13 cellular contexts compared by ENCODE assay signal in genomic region chr4:71230613-71231012, GRCh38.
A peak's percentile ranks its signal among the peaks of the same experiment; 100 is the strongest.
DNase-seq lines count a peak whose midpoint lies in the region; ATAC-seq and TF ChIP-seq lines count a peak whose summit lies in the region.
"Had no signal": no experiment of that assay in that cellular context is flagged by ENCODE, and none has a peak within 500 bp of the region (broad histone marks: within the 10 kb centered on the region; RNA-seq: fewer than 3 reads in every experiment).

No MANE protein-coding gene starts in this region.

- H3K9me3 ChIP-seq in fibroblast of lung (ENCODE audit: control insufficient read depth, insufficient read depth, low read depth, low read length): no peaks in the 10 kb centered on the region
- H3K9me3 ChIP-seq: SJCRH30, uterus had no signal

- H3K4me2 ChIP-seq in fibroblast of lung (ENCODE audit: extremely low read depth, insufficient read depth, low read length): peak overlapping the region; percentile 86

- H3K4me3 Mint-ChIP-seq in neural crest cell: no peak overlapping the region
- H3K4me3 Mint-ChIP-seq: activated T-cell treated with anti-CD3 and anti-CD28 coated beads, Interleukin-2, amount 50 U/mL, for 4 hours had no signal

- no peak for DNase-seq in Right ventricle myocardium inferior (ENCODE audit: missing footprints)
- no peak for DNase-seq in cardiac septum (ENCODE audit: low spot score)
- DNase-seq in fibroblast of lung (ENCODE audit: low read depth in 2 of 2): no peak
- DNase-seq in neural crest cell (ENCODE audit: low read depth, low spot score): no peak
- DNase-seq in kidney glomerular epithelial cell (lab: John Stamatoyannopoulos, UW): no peak
- DNase-seq in GM19240 (ENCODE audit: insufficient read length, low spot score): no peak
- no peak for DNase-seq in GM03348 (ENCODE audit: low spot score)
- no peak for DNase-seq in islet precursor cell
- DNase-seq: activated CD4-positive, CD25-positive, alpha-beta regulatory T cell; activated T-cell treated with anti-CD3 and anti-CD28 coated beads, Interleukin-2, amount 50 U/mL, for 4 hours had no signal

- H2AFZ ChIP-seq in fibroblast of lung (ENCODE audit: low read length): no peak overlapping the region

- peaks cover 41% of the 10 kb centered on the region for H3K4me1 Mint-ChIP-seq in neural crest cell

- H4K20me1 ChIP-seq in fibroblast of lung (ENCODE audit: control insufficient read depth, extremely low read depth, insufficient read depth, low read length): no peaks in the 10 kb centered on the region

- peaks cover 11% of the 10 kb centered on the region for H3K79me2 ChIP-seq in fibroblast of lung (ENCODE audit: control insufficient read depth, insufficient read depth, low read length)

- no peaks in the 10 kb centered on the region for H3K9me3 Mint-ChIP-seq in neural crest cell
- H3K9me3 Mint-ChIP-seq: activated T-cell treated with anti-CD3 and anti-CD28 coated beads, Interleukin-2, amount 50 U/mL, for 4 hours had no signal

- H3K27me3 Mint-ChIP-seq in neural crest cell (ENCODE audit: low read depth): no peaks in the 10 kb centered on the region

- no peaks in the 10 kb centered on the region for H3K36me3 Mint-ChIP-seq in neural crest cell (ENCODE audit: low read depth)

- H3K4me3 ChIP-seq in fibroblast of lung (replicated peaks in 1 of 4; ENCODE audit: control extremely low read depth in 1 of 4, insufficient read depth in 1 of 4, low read depth in 3 of 4, low read length in 4 of 4): peak overlapping the region in 3 of 4 experiments; percentile 1 to 38 (median 25)
- H3K4me3 ChIP-seq: SJCRH30, skin epidermis, uterus had no signal

- H3K36me3 ChIP-seq in fibroblast of lung (ENCODE audit: control insufficient read depth, insufficient read depth, low read length): no peaks in the 10 kb centered on the region
- H3K36me3 ChIP-seq: SJCRH30, uterus had no signal

- no peak for TF ChIP-seq CTCF in fibroblast of lung (conservative IDR thresholded peaks at IDR 0.05 in 1 of 2, IDR thresholded peaks at IDR 0.05 in 1 of 2; ENCODE audit: low read depth in 1 of 2, low read length in 2 of 2)
- no peak for TF ChIP-seq CTCF in neural crest cell (conservative IDR thresholded peaks at IDR 0.05)

- H3K27ac ChIP-seq in fibroblast of lung (ENCODE audit: insufficient read depth, low read length): peak overlapping the region; percentile 83
- H3K27ac ChIP-seq: SJCRH30, uterus had no signal

- intact Hi-C loops in Right ventricle myocardium inferior (cut with DNase I): loop anchor here (2.0 to 10.0 kb wide), 3 partner anchors 44 to 322 kb away; no protein-coding TSS in a partner anchor
- intact Hi-C loops in cardiac septum (cut with DNase I): loop anchor here (1.0 to 10.0 kb wide), 3 partner anchors 31 to 224 kb away; no protein-coding TSS in a partner anchor

- H3K27me3 ChIP-seq in fibroblast of lung (ENCODE audit: control insufficient read depth, insufficient read depth, low read length): no peaks in the 10 kb centered on the region
- H3K27me3 ChIP-seq: uterus had no signal

- H3K27ac Mint-ChIP-seq in neural crest cell (ENCODE audit: unreplicated experiment): peak overlapping the region; percentile 13

- peak; percentile 10 for ATAC-seq in Right ventricle myocardium inferior
- ATAC-seq: activated T-cell treated with anti-CD3 and anti-CD28 coated beads, Interleukin-2, amount 50 U/mL, for 4 hours had no signal

- peaks cover 23% of the 10 kb centered on the region for H3K4me1 ChIP-seq in fibroblast of lung (ENCODE audit: control insufficient read depth, extremely low read depth, insufficient read depth, low read length)
- H3K4me1 ChIP-seq: SJCRH30, uterus had no signal

- H3K9ac ChIP-seq in fibroblast of lung (ENCODE audit: insufficient read depth, low read length): peak overlapping the region; percentile 46
